In genomic region chr5:95605786-95606185, GRCh38 we compare ENCODE assay signal across 30 cellular contexts. TPM values are rescaled to one million over a fixed set of nuclear protein-coding genes. Genes with fewer than 3 reads are reported as not detected.
"Had no signal": no experiment of that assay in that cellular context is flagged by ENCODE, and none has a peak within 500 bp of the region (broad histone marks: within the 10 kb centered on the region; RNA-seq: fewer than 3 reads in every experiment).

No MANE protein-coding gene starts in this region.

- H3K4me1 ChIP-seq: ascending aorta, esophagus muscularis mucosa, foreskin keratinocyte, gastrocnemius medialis had no signal

- H3K36me3 ChIP-seq: ascending aorta had no signal

- ATAC-seq: activated CD4-positive, alpha-beta T cell treated with anti-CD3 and anti-CD28 coated beads for 36 hours; activated CD8-positive, alpha-beta memory T cell treated with anti-CD3 and anti-CD28 coated beads, Interleukin-2, amount 10 ng/mL, durations not matched to agents 7 days and 5 days; activated CD8-positive, alpha-beta T cell treated with anti-CD3 and anti-CD28 coated beads, Interleukin-2, amount 10 ng/mL, durations not matched to agents 7 days and 5 days; activated naive CD4-positive, alpha-beta T cell treated with anti-CD3 and anti-CD28 coated beads, Interleukin-2, amount 50 U/mL, for 72 hours; foreskin keratinocyte; gastrocnemius medialis; heart left ventricle had no signal

- H3K27me3 Mint-ChIP-seq: activated CD4-positive, alpha-beta memory T cell treated with anti-CD3 and anti-CD28 coated beads for 36 hours; activated CD4-positive, alpha-beta T cell treated with anti-CD3 and anti-CD28 coated beads for 36 hours; activated CD4-positive, alpha-beta T cell treated with anti-CD3 and anti-CD28 coated beads, Interleukin-2, amount 10 ng/mL, durations not matched to agents 24 days and 14 days; activated CD8-positive, alpha-beta memory T cell treated with anti-CD3 and anti-CD28 coated beads, Interleukin-2, amount 10 ng/mL, durations not matched to agents 7 days and 5 days; activated naive CD8-positive, alpha-beta T cell treated with anti-CD3 and anti-CD28 coated beads, Interleukin-2, amount 10 ng/mL, durations not matched to agents 7 days and 5 days; brain; central memory CD8-positive, alpha-beta T cell had no signal

- H3K36me3 Mint-ChIP-seq: activated naive CD4-positive, alpha-beta T cell treated with anti-CD3 and anti-CD28 coated beads, Interleukin-2, amount 50 U/mL, for 72 hours had no signal

- H3K27ac Mint-ChIP-seq: activated CD4-positive, alpha-beta memory T cell treated with anti-CD3 and anti-CD28 coated beads for 36 hours; activated CD4-positive, alpha-beta T cell treated with anti-CD3 and anti-CD28 coated beads for 36 hours; activated CD4-positive, alpha-beta T cell treated with anti-CD3 and anti-CD28 coated beads, Interleukin-2, amount 10 ng/mL, durations not matched to agents 24 days and 14 days; activated CD8-positive, alpha-beta memory T cell treated with anti-CD3 and anti-CD28 coated beads, Interleukin-2, amount 10 ng/mL, durations not matched to agents 7 days and 5 days; activated CD8-positive, alpha-beta T cell treated with anti-CD3 and anti-CD28 coated beads, Interleukin-2, amount 10 ng/mL, durations not matched to agents 7 days and 5 days; activated naive CD4-positive, alpha-beta T cell treated with anti-CD3 and anti-CD28 coated beads for 36 hours; activated naive CD4-positive, alpha-beta T cell treated with anti-CD3 and anti-CD28 coated beads, Interleukin-2, amount 50 U/mL, for 72 hours; activated naive CD8-positive, alpha-beta T cell treated with anti-CD3 and anti-CD28 coated beads, Interleukin-2, amount 10 ng/mL, durations not matched to agents 7 days and 5 days; activated T-helper 1 cell treated with anti-CD3 and anti-CD28 coated beads, Interleukin-12 subunit alpha, Interleukin-12 subunit beta, Interleukin-2, Interleukin-4 antibody, amounts not matched to agents 30 ng/mL and 10 ng/mL and 1 ng/mL, durations not matched to agents 14 hours and 24 hours and 36 hours; activated T-helper 2 cell treated with anti-CD3 and anti-CD28 coated beads, Interferon-gamma antibody, Interleukin-2, Interleukin-4, amounts not matched to agents 10 μg/mL and 5 μg/mL and 100 μg/mL, durations not matched to agents 14 hours and 24 hours and 36 hours; brain had no signal

- DNase-seq: activated CD4-positive, alpha-beta memory T cell treated with anti-CD3 and anti-CD28 coated beads for 36 hours; activated CD4-positive, alpha-beta T cell treated with anti-CD3 and anti-CD28 coated beads for 36 hours; activated CD4-positive, alpha-beta T cell treated with anti-CD3 and anti-CD28 coated beads, Interleukin-2, amount 10 ng/mL, durations not matched to agents 24 days and 14 days; activated CD4-positive, CD25-positive, alpha-beta regulatory T cell; activated CD4-positive, CD25-positive, alpha-beta regulatory T cell treated with anti-CD3 and anti-CD28 coated beads, Interleukin-2, amount 50 U/mL, for 72 hours; activated CD8-positive, alpha-beta memory T cell treated with anti-CD3 and anti-CD28 coated beads, Interleukin-2, amount 10 ng/mL, durations not matched to agents 7 days and 5 days; activated CD8-positive, alpha-beta memory T cell treated with anti-CD3 and anti-CD28 coated beads, Interleukin-2, amount 50 U/mL, for 4 hours; activated CD8-positive, alpha-beta T cell treated with anti-CD3 and anti-CD28 coated beads, Interleukin-2, amount 10 ng/mL, durations not matched to agents 7 days and 5 days; activated effector memory CD4-positive, alpha-beta T cell treated with anti-CD3 and anti-CD28 coated beads, Interleukin-2, amount 50 U/mL, for 16 hours; activated naive CD4-positive, alpha-beta T cell treated with anti-CD3 and anti-CD28 coated beads for 36 hours; activated naive CD8-positive, alpha-beta T cell treated with anti-CD3 and anti-CD28 coated beads, Interleukin-2, amount 10 ng/mL, durations not matched to agents 7 days and 5 days; activated T-cell treated with anti-CD3 and anti-CD28 coated beads, Interleukin-2, amount 50 U/mL, for 1 hour; activated T-cell treated with anti-CD3 and anti-CD28 coated beads, Interleukin-2, amount 50 U/mL, for 48 hours; cortex of kidney; effector CD8-positive, alpha-beta T cell; foreskin keratinocyte; gastrocnemius medialis; glutamatergic neuron; heart left ventricle; T-helper 1 cell; T-helper 2 cell had no signal

- H3K9me3 Mint-ChIP-seq: activated CD4-positive, alpha-beta memory T cell treated with anti-CD3 and anti-CD28 coated beads for 36 hours; activated CD4-positive, alpha-beta T cell treated with anti-CD3 and anti-CD28 coated beads, Interleukin-2, amount 10 ng/mL, durations not matched to agents 24 days and 14 days; activated naive CD4-positive, alpha-beta T cell treated with anti-CD3 and anti-CD28 coated beads for 36 hours; activated naive CD8-positive, alpha-beta T cell treated with anti-CD3 and anti-CD28 coated beads, Interleukin-2, amount 10 ng/mL, durations not matched to agents 7 days and 5 days; activated T-helper 1 cell treated with anti-CD3 and anti-CD28 coated beads, Interleukin-12 subunit alpha, Interleukin-12 subunit beta, Interleukin-2, Interleukin-4 antibody, amounts not matched to agents 30 ng/mL and 10 ng/mL and 1 ng/mL, durations not matched to agents 14 hours and 24 hours and 36 hours; activated T-helper 2 cell treated with anti-CD3 and anti-CD28 coated beads, Interferon-gamma antibody, Interleukin-2, Interleukin-4, amounts not matched to agents 10 μg/mL and 5 μg/mL and 100 μg/mL, durations not matched to agents 14 hours and 24 hours and 36 hours; brain; central memory CD8-positive, alpha-beta T cell had no signal

- H3K27me3 ChIP-seq: ascending aorta, foreskin keratinocyte, gastrocnemius medialis, heart left ventricle had no signal

- H3K4me1 Mint-ChIP-seq: activated CD4-positive, alpha-beta T cell treated with anti-CD3 and anti-CD28 coated beads for 36 hours; activated CD4-positive, alpha-beta T cell treated with anti-CD3 and anti-CD28 coated beads, Interleukin-2, amount 10 ng/mL, durations not matched to agents 24 days and 14 days; activated CD8-positive, alpha-beta memory T cell treated with anti-CD3 and anti-CD28 coated beads, Interleukin-2, amount 10 ng/mL, durations not matched to agents 7 days and 5 days; activated naive CD8-positive, alpha-beta T cell treated with anti-CD3 and anti-CD28 coated beads, Interleukin-2, amount 10 ng/mL, durations not matched to agents 7 days and 5 days; brain; central memory CD8-positive, alpha-beta T cell had no signal

- H3K27ac ChIP-seq: ascending aorta, esophagus muscularis mucosa, foreskin keratinocyte, gastrocnemius medialis, heart left ventricle had no signal

- H3K4me3 ChIP-seq: ascending aorta, esophagus muscularis mucosa, gastrocnemius medialis, heart left ventricle had no signal

- H3K4me3 Mint-ChIP-seq: activated CD4-positive, alpha-beta memory T cell treated with anti-CD3 and anti-CD28 coated beads for 36 hours; activated CD4-positive, alpha-beta T cell treated with anti-CD3 and anti-CD28 coated beads for 36 hours; activated CD4-positive, alpha-beta T cell treated with anti-CD3 and anti-CD28 coated beads, Interleukin-2, amount 10 ng/mL, durations not matched to agents 24 days and 14 days; activated CD8-positive, alpha-beta memory T cell treated with anti-CD3 and anti-CD28 coated beads, Interleukin-2, amount 10 ng/mL, durations not matched to agents 7 days and 5 days; activated CD8-positive, alpha-beta T cell treated with anti-CD3 and anti-CD28 coated beads, Interleukin-2, amount 10 ng/mL, durations not matched to agents 7 days and 5 days; activated naive CD4-positive, alpha-beta T cell treated with anti-CD3 and anti-CD28 coated beads for 36 hours; activated naive CD8-positive, alpha-beta T cell treated with anti-CD3 and anti-CD28 coated beads, Interleukin-2, amount 10 ng/mL, durations not matched to agents 7 days and 5 days; activated T-helper 1 cell treated with anti-CD3 and anti-CD28 coated beads, Interleukin-12 subunit alpha, Interleukin-12 subunit beta, Interleukin-2, Interleukin-4 antibody, amounts not matched to agents 30 ng/mL and 10 ng/mL and 1 ng/mL, durations not matched to agents 14 hours and 24 hours and 36 hours; brain; central memory CD8-positive, alpha-beta T cell had no signal

- H3K9me3 ChIP-seq: ascending aorta, esophagus muscularis mucosa, gastrocnemius medialis, heart left ventricle had no signal

RNA-seq across cellular contexts. Expression of gene GPR150, which starts 14.1 kb away (rescaled TPM):
- total RNA-seq: cardiac septum, cerebellum, foreskin keratinocyte had no signal

RNA-seq across cellular contexts. Expression of gene RFESD, which starts 40.8 kb away (rescaled TPM):
- total RNA-seq: ascending aorta had no signal
